Comparison of ENCODE assay signal across 7 cellular contexts in genomic region chr7:129188892-129189660, GRCh38. TPM values are rescaled to one million over a fixed set of nuclear protein-coding genes. Genes with fewer than 3 reads are reported as not detected.
DNase-seq lines count a peak whose midpoint lies in the region; ATAC-seq and TF ChIP-seq lines count a peak whose summit lies in the region.

No MANE protein-coding gene starts in this region.

- H3K4me3 Mint-ChIP-seq in natural killer cell treated with Interleukin-12 subunit alpha and Interleukin-12 subunit beta and Interleukin-15 and Interleukin-18, amount 100 ng/mL, for 72 hours = peak overlapping the region; percentile 26

- DNase-seq in GM12865 (ENCODE audit: low read depth) (no peak), NT2/D1 (ENCODE audit: low read depth, low spot score) (no peak), epithelial cell of proximal tubule (ENCODE audit: low read depth) (no peak), DMS114 treated with DMSO at 0.1 percent for 48 hours (lab: John Stamatoyannopoulos, UW; ENCODE audit: unreplicated experiment) (no peak)
- no peak for DNase-seq in natural killer cell treated with Interleukin-12 subunit alpha and Interleukin-12 subunit beta and Interleukin-15 and Interleukin-18, amount 100 ng/mL, for 72 hours (ENCODE audit: low spot score)
- DNase-seq in activated CD4-positive, alpha-beta T cell treated with anti-CD3 and anti-CD28 coated beads for 48 hours = no peak

- H3K27me3 ChIP-seq in NT2/D1 (ENCODE audit: insufficient read depth, insufficient read length) = peaks cover 47% of the 10 kb centered on the region

- peaks cover 15% of the 10 kb centered on the region for H3K36me3 ChIP-seq in NT2/D1 (ENCODE audit: insufficient read depth, insufficient read length, low read length)

- peaks cover 3% of the 10 kb centered on the region for H3K4me1 ChIP-seq in NT2/D1 (ENCODE audit: insufficient read depth, insufficient read length)

- no peaks in the 10 kb centered on the region for H3K9me3 ChIP-seq in NT2/D1 (ENCODE audit: insufficient read depth, low read length)

- H3K4me1 Mint-ChIP-seq in natural killer cell treated with Interleukin-12 subunit alpha and Interleukin-12 subunit beta and Interleukin-15 and Interleukin-18, amount 100 ng/mL, for 72 hours (ENCODE audit: low read depth in 2 of 2) = peaks cover 7 to 11% of the 10 kb centered on the region in 2 donors

- no peak overlapping the region for H3K27ac Mint-ChIP-seq in natural killer cell treated with Interleukin-12 subunit alpha and Interleukin-12 subunit beta and Interleukin-15 and Interleukin-18, amount 100 ng/mL, for 72 hours

- no peak for TF ChIP-seq CTCF in GM12865 (IDR thresholded peaks at IDR 0.05; ENCODE audit: insufficient read depth, low read depth, low read length, missing control alignments)
- no peak for TF ChIP-seq CTCF in epithelial cell of proximal tubule (conservative IDR thresholded peaks at IDR 0.05; ENCODE audit: low read depth, low read length)

- peaks cover 6% of the 10 kb centered on the region for H3K36me3 Mint-ChIP-seq in natural killer cell treated with Interleukin-12 subunit alpha and Interleukin-12 subunit beta and Interleukin-15 and Interleukin-18, amount 100 ng/mL, for 72 hours

- H3K9me3 Mint-ChIP-seq in natural killer cell treated with Interleukin-12 subunit alpha and Interleukin-12 subunit beta and Interleukin-15 and Interleukin-18, amount 100 ng/mL, for 72 hours = no peaks in the 10 kb centered on the region

- H3K4me3 ChIP-seq in GM12865 (ENCODE audit: low read depth, low read length) (peak overlapping the region; percentile 57), NT2/D1 (ENCODE audit: insufficient read length, low read depth) (peak overlapping the region; percentile 85), epithelial cell of proximal tubule (ENCODE audit: low read depth, low read length) (peak overlapping the region; percentile 61)

- ATAC-seq in natural killer cell treated with Interleukin-12 subunit alpha and Interleukin-12 subunit beta and Interleukin-15 and Interleukin-18, amount 100 ng/mL, for 72 hours = peak; percentile 14 to 64
- no peak for ATAC-seq in GM19351 (IDR thresholded peaks at IDR 0.05; ENCODE audit: unreplicated experiment)

- H3K27me3 Mint-ChIP-seq in natural killer cell treated with Interleukin-12 subunit alpha and Interleukin-12 subunit beta and Interleukin-15 and Interleukin-18, amount 100 ng/mL, for 72 hours = peaks cover 44 to 51% of the 10 kb centered on the region in 2 donors

- H3K9ac ChIP-seq in NT2/D1 (ENCODE audit: insufficient read length, low read depth) = peak overlapping the region; percentile 95

RNA-seq across cellular contexts. Expression of gene SMO, which starts 0.6 kb away (rescaled TPM):
- 19.0 and 25.5 TPM in 2 replicates for total RNA-seq in epithelial cell of proximal tubule
- under 1 TPM; 0.39 to 0.69 TPM for total RNA-seq in natural killer cell treated with Interleukin-12 subunit alpha and Interleukin-12 subunit beta and Interleukin-15 and Interleukin-18, amount 100 ng/mL, for 72 hours

RNA-seq across cellular contexts. Expression of gene AHCYL2, which starts 35.8 kb away (rescaled TPM):
- total RNA-seq in epithelial cell of proximal tubule = 4.5 and 7.0 TPM in 2 replicates
- 10 to 100 TPM; 12.1 to 15.9 TPM for total RNA-seq in natural killer cell treated with Interleukin-12 subunit alpha and Interleukin-12 subunit beta and Interleukin-15 and Interleukin-18, amount 100 ng/mL, for 72 hours

RNA-seq across cellular contexts. Expression of gene TSPAN33, which starts 44.6 kb away (rescaled TPM):
- 3.9 and 14.3 TPM in 2 replicates for total RNA-seq in epithelial cell of proximal tubule
- 10 to 100 TPM; 17.0 to 74.0 TPM for total RNA-seq in natural killer cell treated with Interleukin-12 subunit alpha and Interleukin-12 subunit beta and Interleukin-15 and Interleukin-18, amount 100 ng/mL, for 72 hours

Comparison
In these comparisons a context has a peak if more than half of its experiments do, and no peak if none do; other contexts are left out.
1. RNA of gene SMO, which starts 0.6 kb away (total RNA-seq): 19.0 to 25.5 TPM in epithelial cell of proximal tubule; 0.39 to 0.69 TPM in natural killer cell treated with Interleukin-12 subunit alpha and Interleukin-12 subunit beta and Interleukin-15 and Interleukin-18, amount 100 ng/mL, for 72 hours; every median in the first group is over 10 times any median in the second.
2. Peak in every context shown above with its lines, with median percentiles within 50 percentile points of each other: H3K4me3 ChIP-seq.